23 cellular contexts compared by ENCODE assay signal in genomic region chr18:68791801-68792200, GRCh38. TPM values are rescaled to one million over a fixed set of nuclear protein-coding genes. Genes with fewer than 3 reads are reported as not detected.
DNase-seq lines count a peak whose midpoint lies in the region; ATAC-seq and TF ChIP-seq lines count a peak whose summit lies in the region.
"Had no signal": no experiment of that assay in that cellular context is flagged by ENCODE, and none has a peak within 500 bp of the region (broad histone marks: within the 10 kb centered on the region; RNA-seq: fewer than 3 reads in every experiment).

No MANE protein-coding gene starts in this region.

- H3K36me3 ChIP-seq in ACC112 (ENCODE audit: insufficient read depth, low read length) (no peaks in the 10 kb centered on the region), IMR-90 (ENCODE audit: control insufficient read depth, insufficient read depth, low read length) (no peaks in the 10 kb centered on the region)
- H3K36me3 ChIP-seq: vagina had no signal

- no peak overlapping the region for H4K5ac ChIP-seq in IMR-90 (ENCODE audit: low read depth, low read length)

- peak; percentile 84 for ATAC-seq in IMR-90 (ENCODE audit: low read depth)
- ATAC-seq: activated CD4-positive, CD25-positive, alpha-beta regulatory T cell treated with anti-CD3 and anti-CD28 coated beads, Interleukin-2, amount 50 U/mL, for 24 hours; activated CD8-positive, alpha-beta T cell treated with anti-CD3 and anti-CD28 coated beads for 36 hours had no signal

- CTCF ChIA-PET in IMR-90 (lab: Yijun Ruan, JAX) = no interaction called here

- no peak for TF ChIP-seq POLR2A in IMR-90 (IDR thresholded peaks at IDR 0.05; ENCODE audit: low read depth, low read length)

- no peak overlapping the region for H3K4me3 ChIP-seq in ACC112 (ENCODE audit: low read depth, low read length)
- H3K4me3 ChIP-seq in IMR-90 (ENCODE audit: insufficient read depth, low read depth, low read length) = no peak overlapping the region
- no peak overlapping the region for H3K4me3 ChIP-seq in fibroblast of mammary gland (ENCODE audit: control insufficient read depth, low read depth, low read length)
- H3K4me3 ChIP-seq: testis, vagina had no signal

- H2BK120ac ChIP-seq in IMR-90 (ENCODE audit: low read depth, low read length) = peak overlapping the region; percentile 14; the same call in 1 of the 2 replicates

- BruUV-seq in IMR-90 (replicated peaks; lab: Mats Ljungman, UMichigan) = no TSS peak

- no peaks in the 10 kb centered on the region for H3K9me3 Mint-ChIP-seq in activated CD4-positive, alpha-beta T cell treated with anti-CD3 and anti-CD28 coated beads, Interleukin-2, amount 10 ng/mL, durations not matched to agents 24 days and 14 days
- H3K9me3 Mint-ChIP-seq: activated CD8-positive, alpha-beta T cell treated with anti-CD3 and anti-CD28 coated beads for 36 hours; activated naive CD8-positive, alpha-beta T cell treated with anti-CD3 and anti-CD28 coated beads, Interleukin-2, amount 10 ng/mL, durations not matched to agents 7 days and 5 days; IgD-negative memory B cell; memory B cell; naive B cell had no signal

- no peak overlapping the region for H3K18ac ChIP-seq in IMR-90 (ENCODE audit: low read depth, low read length)

- peaks cover 4% of the 10 kb centered on the region for H3K4me1 ChIP-seq in ACC112 (ENCODE audit: control insufficient read depth, insufficient read depth, low read length, unreplicated experiment)
- peaks cover 3% of the 10 kb centered on the region for H3K4me1 ChIP-seq in IMR-90 (ENCODE audit: control insufficient read depth, insufficient read depth, low read length)
- H3K4me1 ChIP-seq: testis, vagina had no signal

- H3K9me1 ChIP-seq in IMR-90 (ENCODE audit: insufficient read depth, low read length) = peaks cover 2% of the 10 kb centered on the region; the same call in 1 of the 2 replicates

- no peak overlapping the region for H3K14ac ChIP-seq in IMR-90 (replicated peaks; ENCODE audit: low read depth, low read length)

- H3K9ac ChIP-seq in IMR-90 (ENCODE audit: low read depth, low read length) = no peak overlapping the region

- no peak overlapping the region for H2AK5ac ChIP-seq in IMR-90 (ENCODE audit: low read depth, low read length)

- no peak overlapping the region for H3K27ac Mint-ChIP-seq in activated CD4-positive, alpha-beta T cell treated with anti-CD3 and anti-CD28 coated beads, Interleukin-2, amount 10 ng/mL, durations not matched to agents 24 days and 14 days
- H3K27ac Mint-ChIP-seq: activated CD8-positive, alpha-beta T cell treated with anti-CD3 and anti-CD28 coated beads for 36 hours; activated naive CD8-positive, alpha-beta T cell treated with anti-CD3 and anti-CD28 coated beads, Interleukin-2, amount 10 ng/mL, durations not matched to agents 7 days and 5 days; CD4-positive, CD25-positive, alpha-beta regulatory T cell; IgD-negative memory B cell; memory B cell; naive B cell had no signal

- no CpG with 5 or more reads among the region's 2 CpGs for whole genome bisulfite sequencing in IMR-90 (ENCODE audit: extremely low coverage in 2 of 2, insufficient read length in 1 of 2), 2 experiments

- intact Hi-C loops in IMR-90 (cut with micrococcal nuclease) = no loop called here
- intact Hi-C loops in activated CD4-positive, alpha-beta T cell treated with anti-CD3 and anti-CD28 coated beads, Interleukin-2, amount 10 ng/mL, durations not matched to agents 24 days and 14 days (cut with micrococcal nuclease) = no loop called here

- H4K91ac ChIP-seq in IMR-90 (ENCODE audit: insufficient read depth, low read depth, low read length) = no peak overlapping the region

- H2BK5ac ChIP-seq in IMR-90 (ENCODE audit: low read depth, low read length, poor library complexity, severe bottlenecking) = peak overlapping the region; percentile 29

- H3K79me2 ChIP-seq in ACC112 (ENCODE audit: control insufficient read depth, insufficient read depth, low read length, unreplicated experiment) = no peaks in the 10 kb centered on the region

- dilution Hi-C loops in IMR-90 (cut with HindIII; ENCODE audit: low sequenced_read_pairs, unreplicated experiment) = no loop called here

- H2BK20ac ChIP-seq in IMR-90 (ENCODE audit: low read depth, low read length) = peak overlapping the region; percentile 33; the same call in 1 of the 2 replicates

- no peak overlapping the region for H3K23ac ChIP-seq in IMR-90 (ENCODE audit: low read depth, low read length)

- peak overlapping the region; percentile 14 for H2AFZ ChIP-seq in ACC112 (ENCODE audit: low read length, unreplicated experiment)
- H2AFZ ChIP-seq in IMR-90 (replicated peaks; ENCODE audit: low read length, poor library complexity) = no peak overlapping the region

- peak overlapping the region; percentile 0; the same call in 1 of the 2 replicates for H3K4me2 ChIP-seq in IMR-90 (ENCODE audit: low read depth, low read length)

- TF ChIP-seq RAD21 in IMR-90 (IDR thresholded peaks at IDR 0.05; ENCODE audit: low read length) = no peak

- no peak overlapping the region for H3K56ac ChIP-seq in IMR-90 (ENCODE audit: extremely low read depth, insufficient read depth, low read length)

- no peak overlapping the region for H3K27ac ChIP-seq in ACC112 (ENCODE audit: low read depth, low read length)
- no peak overlapping the region for H3K27ac ChIP-seq in IMR-90 (ENCODE audit: insufficient read depth, low read length)
- H3K27ac ChIP-seq: testis, vagina had no signal

- H2BK15ac ChIP-seq in IMR-90 (ENCODE audit: low read depth, low read length) = 0 out of 3 replicates have a peak overlapping the region, but pooled peaks have one; percentile 24

- POLR2A ChIA-PET in IMR-90 (lab: Charles Lee; ENCODE audit: unreplicated experiment) = no interaction called here

- H3K27me3 ChIP-seq in ACC112 (ENCODE audit: insufficient read depth, low read length) (no peaks in the 10 kb centered on the region), IMR-90 (ENCODE audit: control insufficient read depth, insufficient read depth, low read length) (no peaks in the 10 kb centered on the region)
- H3K27me3 ChIP-seq: testis, vagina had no signal

- H3K4me3 Mint-ChIP-seq in activated CD4-positive, alpha-beta T cell treated with anti-CD3 and anti-CD28 coated beads, Interleukin-2, amount 10 ng/mL, durations not matched to agents 24 days and 14 days = no peak overlapping the region
- H3K4me3 Mint-ChIP-seq: activated CD8-positive, alpha-beta T cell treated with anti-CD3 and anti-CD28 coated beads for 36 hours; activated naive CD8-positive, alpha-beta T cell treated with anti-CD3 and anti-CD28 coated beads, Interleukin-2, amount 10 ng/mL, durations not matched to agents 7 days and 5 days; CD4-positive, CD25-positive, alpha-beta regulatory T cell; IgD-negative memory B cell; memory B cell; naive B cell had no signal

- no peaks in the 10 kb centered on the region for H3K27me3 Mint-ChIP-seq in activated CD4-positive, alpha-beta T cell treated with anti-CD3 and anti-CD28 coated beads, Interleukin-2, amount 10 ng/mL, durations not matched to agents 24 days and 14 days
- H3K27me3 Mint-ChIP-seq: activated CD8-positive, alpha-beta T cell treated with anti-CD3 and anti-CD28 coated beads for 36 hours; activated naive CD8-positive, alpha-beta T cell treated with anti-CD3 and anti-CD28 coated beads, Interleukin-2, amount 10 ng/mL, durations not matched to agents 7 days and 5 days; CD4-positive, CD25-positive, alpha-beta regulatory T cell; IgD-negative memory B cell; memory B cell; naive B cell had no signal

- H2AK9ac ChIP-seq in IMR-90 (replicated peaks; ENCODE audit: low read depth, low read length, poor library complexity) = no peak overlapping the region

- H3K4ac ChIP-seq in IMR-90 (ENCODE audit: low read depth, low read length) = peak overlapping the region; percentile 20; the same call in 1 of the 2 replicates

- H3K36me3 Mint-ChIP-seq in activated CD4-positive, alpha-beta T cell treated with anti-CD3 and anti-CD28 coated beads, Interleukin-2, amount 10 ng/mL, durations not matched to agents 24 days and 14 days (ENCODE audit: low read depth) = no peaks in the 10 kb centered on the region
- H3K36me3 Mint-ChIP-seq: activated naive CD8-positive, alpha-beta T cell treated with anti-CD3 and anti-CD28 coated beads, Interleukin-2, amount 10 ng/mL, durations not matched to agents 7 days and 5 days; CD4-positive, CD25-positive, alpha-beta regulatory T cell; IgD-negative memory B cell; memory B cell; naive B cell had no signal

- no peaks in the 10 kb centered on the region for H3K79me1 ChIP-seq in IMR-90 (ENCODE audit: low read depth in 1 of 2, low read length in 2 of 2)

- H3K4me1 Mint-ChIP-seq in activated CD4-positive, alpha-beta T cell treated with anti-CD3 and anti-CD28 coated beads, Interleukin-2, amount 10 ng/mL, durations not matched to agents 24 days and 14 days = no peaks in the 10 kb centered on the region
- H3K4me1 Mint-ChIP-seq: activated naive CD8-positive, alpha-beta T cell treated with anti-CD3 and anti-CD28 coated beads, Interleukin-2, amount 10 ng/mL, durations not matched to agents 7 days and 5 days; CD4-positive, CD25-positive, alpha-beta regulatory T cell; IgD-negative memory B cell; memory B cell; naive B cell had no signal

- H3K9me3 ChIP-seq in IMR-90 (ENCODE audit: control insufficient read depth, insufficient read depth, low read length) = no peaks in the 10 kb centered on the region
- H3K9me3 ChIP-seq: testis, vagina had no signal

- in situ Hi-C loops in IMR-90 (cut with MboI; ENCODE audit: low sequenced_read_pairs) = no loop called here

- no peaks in the 10 kb centered on the region for H4K20me1 ChIP-seq in IMR-90 (ENCODE audit: insufficient read depth, low read length)

- DNase-seq in IMR-90 (peak; percentile 52), fibroblast of mammary gland (ENCODE audit: low read depth) (peak; percentile 70), myocyte (ENCODE audit: low read depth) (peak; percentile 30), EL (no peak), ecto neural progenitor cell (ENCODE audit: low spot score) (no peak), foreskin melanocyte (no peak)
- no peak for DNase-seq in activated CD4-positive, alpha-beta T cell treated with anti-CD3 and anti-CD28 coated beads, Interleukin-2, amount 10 ng/mL, durations not matched to agents 24 days and 14 days
- DNase-seq: activated CD8-positive, alpha-beta T cell treated with anti-CD3 and anti-CD28 coated beads for 36 hours; activated effector memory CD4-positive, alpha-beta T cell treated with Interleukin-2 at 50 U/mL for 16 hours; activated naive CD8-positive, alpha-beta T cell treated with anti-CD3 and anti-CD28 coated beads, Interleukin-2, amount 10 ng/mL, durations not matched to agents 7 days and 5 days; CD4-positive, CD25-positive, alpha-beta regulatory T cell; naive B cell; NCI-H1105 treated with DMSO at 0.1 percent for 48 hours; NCI-H2107; NCI-H446 treated with DMSO at 0.1 percent for 48 hours; nucleus accumbens; stimulated activated naive CD4-positive, alpha-beta T cell treated with Interleukin-2 at 50 U/mL for 16 hours; testis had no signal

- no peak overlapping the region for H4K8ac ChIP-seq in IMR-90 (ENCODE audit: low read depth in 2 of 2, low read length in 2 of 2)

- TF ChIP-seq CTCF in IMR-90 (conservative IDR thresholded peaks at IDR 0.05; ENCODE audit: low read depth, low read length) (no peak), fibroblast of mammary gland (conservative IDR thresholded peaks at IDR 0.05; ENCODE audit: control insufficient read depth, insufficient read depth, low read depth, low read length) (no peak)

RNA-seq across cellular contexts. Expression of gene CCDC102B, which starts 6.1 kb away (rescaled TPM):
- 0.54 and 1.7 TPM in 2 replicates for total RNA-seq in IMR-90 (2012; rRNA removed)
- polyA plus RNA-seq in IMR-90 (2012; rRNA removed) = 0.67 and 1.4 TPM in 2 replicates
- 0.11 and 0.12 TPM in 2 replicates for polyA plus RNA-seq in IMR-90 (2012; cell fraction: cytosol; rRNA removed)
- 0.27 and 2.2 TPM in 2 replicates for polyA plus RNA-seq in IMR-90 (2012; cell fraction: nucleus; rRNA removed; ENCODE audit: low replicate concordance)
- 22.1 and 43.3 TPM in 2 replicates for total RNA-seq in myocyte
- 3.6 TPM for polyA plus RNA-seq in myocyte (2012)
- 0.58 and 1.1 TPM in 2 replicates for total RNA-seq in activated CD4-positive, alpha-beta T cell treated with anti-CD3 and anti-CD28 coated beads, Interleukin-2, amount 10 ng/mL, durations not matched to agents 24 days and 14 days

Comparison
In these comparisons a context has a peak if more than half of its experiments do, and no peak if none do; other contexts are left out.
1. DNase-seq: peak in IMR-90 (single experiment), fibroblast of mammary gland (single experiment) and myocyte (single experiment); none in EL (single experiment), ecto neural progenitor cell (single experiment), foreskin melanocyte (single experiment) and activated CD4-positive, alpha-beta T cell treated with anti-CD3 and anti-CD28 coated beads, Interleukin-2, amount 10 ng/mL, durations not matched to agents 24 days and 14 days (single experiment).